ENCODE assay signal across 10 cellular contexts in the genomic region with DNA sequence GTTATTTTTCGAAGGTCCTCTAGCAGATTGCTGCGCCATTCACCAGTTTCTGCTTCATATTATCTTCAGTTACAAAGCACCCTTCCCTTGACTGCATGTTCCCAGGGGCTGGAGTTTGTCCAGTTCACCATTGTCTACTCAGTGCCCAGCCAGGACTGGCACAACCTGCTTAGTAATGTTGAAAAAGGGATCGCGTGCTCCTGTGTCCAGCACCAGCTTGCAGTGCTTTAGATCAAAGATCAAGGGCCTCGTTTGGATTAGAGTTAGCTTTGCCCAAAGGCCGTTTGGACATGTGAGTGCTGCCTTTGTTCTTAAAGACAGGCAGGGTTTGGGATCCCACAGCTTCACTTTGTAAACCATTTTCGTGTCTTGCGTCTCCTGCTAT. TPM values are rescaled to one million over a fixed set of nuclear protein-coding genes. Genes with fewer than 3 reads are reported as not detected.
DNase-seq lines count a peak whose midpoint lies in the region; ATAC-seq and TF ChIP-seq lines count a peak whose summit lies in the region.
"Had no signal": no experiment of that assay in that cellular context is flagged by ENCODE, and none has a peak within 500 bp of the region (broad histone marks: within the 10 kb centered on the region; RNA-seq: fewer than 3 reads in every experiment).

No MANE protein-coding gene starts in this region.

- H3K9me3 ChIP-seq in DOHH2 (ENCODE audit: control insufficient read depth, insufficient read depth, low read length) (no peaks in the 10 kb centered on the region), endocrine pancreas (ENCODE audit: control insufficient read depth, low read length) (no peaks in the 10 kb centered on the region)

- H3K79me2 ChIP-seq in DOHH2 (ENCODE audit: control insufficient read depth, low read length) = peaks cover 21% of the 10 kb centered on the region

- H3K36me3 ChIP-seq in DOHH2 (ENCODE audit: control insufficient read depth, low read length) (peaks cover 9% of the 10 kb centered on the region), endocrine pancreas (ENCODE audit: control insufficient read depth, insufficient read depth, low read length) (no peaks in the 10 kb centered on the region)

- TF ChIP-seq CTCF in DOHH2 (IDR thresholded peaks at IDR 0.05; ENCODE audit: low read depth, low read length, poor library complexity, severe bottlenecking) (no peak), NB4 (IDR thresholded peaks at IDR 0.05; ENCODE audit: low read depth, low read length) (no peak), progenitor cell of endocrine pancreas (IDR thresholded peaks at IDR 0.05; ENCODE audit: unreplicated experiment) (no peak)

- no peaks in the 10 kb centered on the region for H3K27me3 Mint-ChIP-seq in progenitor cell of endocrine pancreas

- ATAC-seq in GM18519 (IDR thresholded peaks at IDR 0.05; ENCODE audit: low FRiP score, unreplicated experiment) (no peak), HG03457 (IDR thresholded peaks at IDR 0.05; ENCODE audit: unreplicated experiment) (no peak), GM19395 (IDR thresholded peaks at IDR 0.05; ENCODE audit: unreplicated experiment) (no peak), GM18868 (IDR thresholded peaks at IDR 0.05; ENCODE audit: unreplicated experiment) (no peak)

- H3K27me3 ChIP-seq in DOHH2 (ENCODE audit: control insufficient read depth, low read length) = no peaks in the 10 kb centered on the region
- no peaks in the 10 kb centered on the region for H3K27me3 ChIP-seq in endocrine pancreas (ENCODE audit: control insufficient read depth, insufficient read depth, low read length)

- H3K4me3 Mint-ChIP-seq in progenitor cell of endocrine pancreas (ENCODE audit: low read depth) = peak overlapping the region; percentile 81

- no peak overlapping the region for H3K27ac ChIP-seq in DOHH2 (ENCODE audit: low read depth, low read length)

- H3K9ac ChIP-seq in endocrine pancreas (ENCODE audit: control insufficient read depth, insufficient read depth, low read length) = peak overlapping the region; percentile 56

- H3K4me1 Mint-ChIP-seq in progenitor cell of endocrine pancreas (ENCODE audit: low read depth) = peaks cover 16% of the 10 kb centered on the region

- H3K4me2 ChIP-seq in DOHH2 (ENCODE audit: low read length) = peak overlapping the region; percentile 74

- no peaks in the 10 kb centered on the region for H3K9me2 ChIP-seq in DOHH2 (replicated peaks; ENCODE audit: control insufficient read depth, low read length)

- no peak overlapping the region for H3K27ac Mint-ChIP-seq in progenitor cell of endocrine pancreas

- no peak for DNase-seq in NB4 (ENCODE audit: low read depth)
- no peak for DNase-seq in progenitor cell of endocrine pancreas (ENCODE audit: low spot score, unreplicated experiment)
- DNase-seq: activated CD4-positive, CD25-positive, alpha-beta regulatory T cell; stimulated activated CD4-positive, alpha-beta T cell treated with anti-CD3 and anti-CD28 coated beads, Interleukin-2, amount 100 ng/mL, for 24 hours had no signal

- peaks cover 2% of the 10 kb centered on the region; the same call in 1 of the 2 replicates for H4K20me1 ChIP-seq in DOHH2 (ENCODE audit: control insufficient read depth, insufficient read depth, low read depth, low read length)

- H3K4me1 ChIP-seq in DOHH2 (ENCODE audit: control insufficient read depth, low read length) (peaks cover 40% of the 10 kb centered on the region), endocrine pancreas (ENCODE audit: control insufficient read depth, insufficient read depth, low read length) (no peaks in the 10 kb centered on the region)

- H3F3A ChIP-seq in DOHH2 (ENCODE audit: control insufficient read depth, insufficient read depth) = peaks cover 10% of the 10 kb centered on the region; the same call in 1 of the 2 replicates

- H3K9me3 Mint-ChIP-seq in progenitor cell of endocrine pancreas (ENCODE audit: low read depth) = no peaks in the 10 kb centered on the region

- TF ChIP-seq POLR2A in NB4 (IDR thresholded peaks at IDR 0.05; ENCODE audit: extremely low read depth, insufficient read length) = no peak

- H3K4me3 ChIP-seq in DOHH2 (ENCODE audit: low read length) = peak overlapping the region; percentile 86
- H3K4me3 ChIP-seq in NB4 (ENCODE audit: low read depth, low read length) = peak overlapping the region; percentile 60
- H3K4me3 ChIP-seq in endocrine pancreas (ENCODE audit: control insufficient read depth, insufficient read depth, low read length) = peak overlapping the region; percentile 75

- no peaks in the 10 kb centered on the region for H3K36me3 Mint-ChIP-seq in progenitor cell of endocrine pancreas (ENCODE audit: insufficient read depth)

RNA-seq across cellular contexts. Expression of a gene that starts 0.9 kb away (rescaled TPM):
- 49.4 and 50.8 TPM in 2 replicates for total RNA-seq in progenitor cell of endocrine pancreas

RNA-seq across cellular contexts. Expression of a gene that starts 36.5 kb away (rescaled TPM):
- 19.5 and 22.8 TPM in 2 replicates for total RNA-seq in progenitor cell of endocrine pancreas
